17 cellular contexts compared by ENCODE assay signal in the genomic region with DNA sequence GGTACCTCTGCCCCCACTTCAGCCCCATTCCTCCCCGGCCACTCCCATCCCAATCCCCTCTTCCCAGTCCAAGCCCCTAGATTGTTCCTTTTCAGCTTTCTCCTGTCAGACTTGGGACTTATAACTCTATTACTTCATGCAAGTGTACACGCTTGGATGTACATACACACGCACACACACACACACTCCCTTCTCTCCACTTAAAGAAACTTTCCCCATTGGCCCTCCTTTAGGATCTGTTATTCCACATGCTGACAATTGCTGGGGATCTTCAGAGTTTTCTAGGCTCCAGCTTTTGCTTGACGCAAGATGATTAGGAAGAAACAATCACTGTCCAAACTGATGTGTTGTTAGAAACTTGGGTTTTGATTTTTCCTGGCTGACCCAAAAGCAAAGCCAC.
DNase-seq lines count a peak whose midpoint lies in the region; ATAC-seq, FAIRE-seq and TF ChIP-seq lines count a peak whose summit lies in the region.
"Had no signal": no experiment of that assay in that cellular context is flagged by ENCODE, and none has a peak within 500 bp of the region (broad histone marks: within the 10 kb centered on the region; RNA-seq: fewer than 3 reads in every experiment).

No MANE protein-coding gene starts in this region.

- no peak overlapping the region for H4K91ac ChIP-seq in H1 (replicated peaks; ENCODE audit: insufficient read length, low read length)

- no peak for TF ChIP-seq POLR2A in H1 (IDR thresholded peaks at IDR 0.05; ENCODE audit: control extremely low read depth in 1 of 2, low read depth in 2 of 2, low read length in 2 of 2)

- no peaks in the 10 kb centered on the region for H3F3A ChIP-seq in GM23338 (replicated peaks; ENCODE audit: low read depth)

- FAIRE-seq in H1 (lab: Jason Lieb, UNC): no peak

- H3K36me3 ChIP-seq in BLaER1 (no peaks in the 10 kb centered on the region), GM23338 (ENCODE audit: insufficient read depth) (no peaks in the 10 kb centered on the region), H1 (ENCODE audit: control insufficient read depth in 2 of 4, insufficient read depth in 4 of 4, low read length in 3 of 4) (no peaks in the 10 kb centered on the region), osteoblast (ENCODE audit: insufficient read depth, low read length) (no peaks in the 10 kb centered on the region)
- H3K36me3 ChIP-seq: SJSA1 had no signal

- H3K9ac ChIP-seq in BLaER1 (no peak overlapping the region), H1 (replicated peaks in 1 of 4; ENCODE audit: extremely low read depth in 1 of 4, low read depth in 3 of 4, low read length in 3 of 4) (no peak overlapping the region)

- peaks cover 22% of the 10 kb centered on the region; the same call in 1 of the 2 replicates for H4K20me1 ChIP-seq in BLaER1
- H4K20me1 ChIP-seq in GM23338 (replicated peaks; ENCODE audit: insufficient read depth): no peaks in the 10 kb centered on the region
- no peaks in the 10 kb centered on the region for H4K20me1 ChIP-seq in H1 (replicated peaks in 1 of 2; ENCODE audit: control insufficient read depth in 1 of 2, insufficient read depth in 2 of 2, low read length in 2 of 2)
- H4K20me1 ChIP-seq in osteoblast (ENCODE audit: insufficient read depth, low read length): no peaks in the 10 kb centered on the region

- no peak overlapping the region for H3K56ac ChIP-seq in H1 (replicated peaks; ENCODE audit: insufficient read length, low read depth, low read length)

- H3K4me2 ChIP-seq in BLaER1 (peak overlapping the region; percentile 87), GM23338 (peak overlapping the region; percentile 63; the same call in 1 of the 2 replicates), H1 (ENCODE audit: insufficient read depth in 1 of 2, low read depth in 2 of 2, low read length in 2 of 2) (0 out of 4 replicates have a peak overlapping the region, but pooled peaks of 1 of the 2 experiments have one; percentile 27), osteoblast (ENCODE audit: insufficient read depth, low read length) (peak overlapping the region; percentile 75)
- H3K4me2 ChIP-seq: PC-9 had no signal

- peaks cover 23% of the 10 kb centered on the region for H3K4me1 Mint-ChIP-seq in GM23338

- POLR2A ChIA-PET in H1 (lab: Charles Lee; ENCODE audit: partially characterized antibody): interaction anchor here (0.5 kb wide), 1 partner anchor 54 kb away, joined by 3 read pairs; no protein-coding TSS in a partner anchor

- H4K8ac ChIP-seq in H1 (ENCODE audit: extremely low read depth, insufficient read depth, low read length): no peak overlapping the region

- H2BK12ac ChIP-seq in H1 (ENCODE audit: low read depth, low read length): no peak overlapping the region; the same call in 1 of the 2 replicates

- no peak overlapping the region for H3K18ac ChIP-seq in H1 (ENCODE audit: extremely low read depth, low read length)

- H3K27ac ChIP-seq in BLaER1 (no peak overlapping the region), GM23338 (ENCODE audit: low read depth) (no peak overlapping the region), H1 (ENCODE audit: low read depth, low read length) (no peak overlapping the region), osteoblast (ENCODE audit: low read depth, low read length) (peak overlapping the region; percentile 36), substantia nigra (ENCODE audit: low read depth, low read length, poor library complexity, severe bottlenecking) (no peak overlapping the region)
- H3K27ac ChIP-seq: PC-9, SJSA1 had no signal

- no peak for ATAC-seq in GM23338
- ATAC-seq: activated CD8-positive, alpha-beta memory T cell treated with anti-CD3 and anti-CD28 coated beads, Interleukin-2, amount 10 ng/mL, durations not matched to agents 7 days and 5 days had no signal

- H3K4me1 ChIP-seq in BLaER1: peaks cover 46% of the 10 kb centered on the region
- H3K4me1 ChIP-seq in GM23338 (ENCODE audit: insufficient read depth): peaks cover 15% of the 10 kb centered on the region
- peaks cover 0 to 7% (median 1%) of the 10 kb centered on the region in 4 experiments; a peak in 2 of 7 replicates for H3K4me1 ChIP-seq in H1 (replicated peaks in 1 of 4; ENCODE audit: control insufficient read depth in 3 of 4, insufficient read depth in 4 of 4, low read length in 3 of 4)
- H3K4me1 ChIP-seq in osteoblast (ENCODE audit: insufficient read depth, low read length): peaks cover 46% of the 10 kb centered on the region

- H3K9me3 Mint-ChIP-seq in GM23338: no peaks in the 10 kb centered on the region
- H3K9me3 Mint-ChIP-seq: IgD-negative memory B cell had no signal

- H2AK5ac ChIP-seq in H1 (ENCODE audit: low read depth, low read length): no peak overlapping the region

- no peak overlapping the region for H4K5ac ChIP-seq in H1 (ENCODE audit: insufficient read length, low read depth, low read length)

- intact Hi-C loops in posterior cingulate gyrus (cut with DNase I): no loop called here

- H3K23ac ChIP-seq in H1 (ENCODE audit: insufficient read length): no peak overlapping the region

- no peak overlapping the region for H3K14ac ChIP-seq in H1 (ENCODE audit: insufficient read length)

- H3K27ac Mint-ChIP-seq in GM23338: no peak overlapping the region
- H3K27ac Mint-ChIP-seq: activated CD8-positive, alpha-beta memory T cell treated with anti-CD3 and anti-CD28 coated beads, Interleukin-2, amount 10 ng/mL, durations not matched to agents 7 days and 5 days; B cell; IgD-negative memory B cell; immature natural killer cell had no signal

- CTCF ChIA-PET in H1 (lab: Charles Lee; ENCODE audit: partially characterized antibody): interaction anchor here (0.6 to 1.0 kb wide), 2 partner anchors 23 to 91 kb away, joined by 3 read pairs; no protein-coding TSS in a partner anchor

- H2BK15ac ChIP-seq in H1 (ENCODE audit: low read length): peak overlapping the region; percentile 40; the same call in 1 of the 2 replicates

- H3K79me2 ChIP-seq in GM23338 (replicated peaks; ENCODE audit: insufficient read depth): no peaks in the 10 kb centered on the region
- no peaks in the 10 kb centered on the region for H3K79me2 ChIP-seq in H1 (ENCODE audit: control insufficient read depth in 1 of 2, insufficient read depth in 2 of 2, low read length in 2 of 2)
- H3K79me2 ChIP-seq in osteoblast (ENCODE audit: insufficient read depth, low read length): no peaks in the 10 kb centered on the region

- H2BK120ac ChIP-seq in H1 (replicated peaks; ENCODE audit: low read depth, low read length): no peak overlapping the region

- WGBS in H1 (ENCODE audit: extremely low coverage in 1 of 2, insufficient coverage in 1 of 2, insufficient read length in 1 of 2, insufficient replicate concordance in 2 of 2, low coverage in 1 of 2, low lambda C conversion rate in 2 of 2, missing lambda C conversion rate in 1 of 2), 2 experiments: 82% methylated on average over 4 of the region's 4 CpGs; no CpG with 5 or more reads in 1 of the 2 experiments

- H3K4me3 Mint-ChIP-seq in GM23338: no peak overlapping the region

- no peaks in the 10 kb centered on the region for H3K9me2 ChIP-seq in GM23338 (ENCODE audit: insufficient read depth)

- no peaks in the 10 kb centered on the region for H3K36me3 Mint-ChIP-seq in GM23338 (ENCODE audit: low read depth)
- H3K36me3 Mint-ChIP-seq: activated CD8-positive, alpha-beta memory T cell treated with anti-CD3 and anti-CD28 coated beads, Interleukin-2, amount 10 ng/mL, durations not matched to agents 7 days and 5 days; IgD-negative memory B cell; immature natural killer cell had no signal

- peak overlapping the region; percentile 80; the same call in 1 of the 2 replicates for H2AFZ ChIP-seq in GM23338
- H2AFZ ChIP-seq in H1 (ENCODE audit: low read length): no peak overlapping the region
- H2AFZ ChIP-seq in osteoblast (ENCODE audit: low read length): no peak overlapping the region
- H2AFZ ChIP-seq: PC-9 had no signal

- TF ChIP-seq RAD21 in H1 (IDR thresholded peaks at IDR 0.05 in 1 of 2, conservative IDR thresholded peaks at IDR 0.05 in 1 of 2; ENCODE audit: low read depth in 2 of 2, low read length in 2 of 2): no peak

- H3K4ac ChIP-seq in H1 (replicated peaks; ENCODE audit: insufficient read length, low read depth, low read length): no peak overlapping the region

- no peaks in the 10 kb centered on the region for H3K79me1 ChIP-seq in H1 (ENCODE audit: low read depth, low read length)

- H3K27me3 ChIP-seq in BLaER1 (no peaks in the 10 kb centered on the region), GM23338 (ENCODE audit: insufficient read depth) (no peaks in the 10 kb centered on the region), H1 (replicated peaks in 1 of 4; ENCODE audit: control insufficient read depth in 3 of 4, extremely low read depth in 1 of 4, insufficient read depth in 3 of 4, low read length in 3 of 4) (no peaks in the 10 kb centered on the region), osteoblast (ENCODE audit: insufficient read depth, low read length) (no peaks in the 10 kb centered on the region)
- H3K27me3 ChIP-seq: SJSA1 had no signal

- DNase-seq in GM23338 (ENCODE audit: low spot score) (no peak), H1 (ENCODE audit: low read depth in 1 of 2, low spot score in 2 of 2) (no peak), osteoblast (ENCODE audit: insufficient read length, low spot score, missing footprints) (no peak), substantia nigra (lab: John Stamatoyannopoulos, UW) (no peak), NCI-H1092 (lab: John Stamatoyannopoulos, UW) (no peak), posterior cingulate gyrus (no peak)
- DNase-seq: activated CD4-positive, alpha-beta T cell treated with anti-CD3 and anti-CD28 coated beads for 1 hour; activated CD8-positive, alpha-beta memory T cell treated with anti-CD3 and anti-CD28 coated beads, Interleukin-2, amount 10 ng/mL, durations not matched to agents 7 days and 5 days; immature natural killer cell; NCI-H510A treated with DMSO at 0.1 percent for 48 hours; PC-9; T-helper 9 cell had no signal

- H3K4me3 ChIP-seq in BLaER1 (no peak overlapping the region), GM23338 (no peak overlapping the region), H1 (ENCODE audit: extremely low read depth in 1 of 4, insufficient read depth in 2 of 4, low read depth in 3 of 4, low read length in 4 of 4) (no peak overlapping the region), osteoblast (ENCODE audit: insufficient read depth, low read length) (no peak overlapping the region)
- H3K4me3 ChIP-seq: lung, PC-9, SJSA1 had no signal

- TF ChIP-seq EP300 in H1 (IDR thresholded peaks at IDR 0.05; ENCODE audit: borderline replicate concordance in 1 of 2, low read depth in 2 of 2, low read length in 2 of 2): no peak

- H3K23me2 ChIP-seq in H1 (ENCODE audit: low read depth, low read length): no peaks in the 10 kb centered on the region; the same call in 1 of the 2 replicates

- peaks cover 6% of the 10 kb centered on the region for H3K27me3 Mint-ChIP-seq in GM23338 (ENCODE audit: insufficient read depth, low read depth, poor library complexity)

- H2BK5ac ChIP-seq in H1 (ENCODE audit: low read depth, low read length): no peak overlapping the region

- H2BK20ac ChIP-seq in H1 (ENCODE audit: low read length): 0 out of 2 replicates have a peak overlapping the region, but pooled peaks have one; percentile 13

- H3K9me3 ChIP-seq in BLaER1 (no peaks in the 10 kb centered on the region), H1 (ENCODE audit: insufficient read depth in 2 of 2, low read depth in 1 of 2, low read length in 1 of 2) (no peaks in the 10 kb centered on the region), osteoblast (ENCODE audit: low read depth, low read length) (no peaks in the 10 kb centered on the region)
- H3K9me3 ChIP-seq: SJSA1 had no signal

- TF ChIP-seq CTCF in GM23338 (conservative IDR thresholded peaks at IDR 0.05; ENCODE audit: low read depth in 2 of 2) (no peak), H1 (IDR thresholded peaks at IDR 0.05; ENCODE audit: control extremely low read depth in 1 of 3, insufficient read depth in 1 of 3, low read depth in 1 of 3, low read length in 3 of 3) (no peak), osteoblast (IDR thresholded peaks at IDR 0.05; ENCODE audit: extremely low read depth, low read depth, low read length) (no peak)
